ENCODE assay signal across 24 cellular contexts in genomic region chr7:30366606-30367005, GRCh38.
DNase-seq lines count a peak whose midpoint lies in the region; ATAC-seq, FAIRE-seq and TF ChIP-seq lines count a peak whose summit lies in the region.
"Had no signal": no experiment of that assay in that cellular context is flagged by ENCODE, and none has a peak within 500 bp of the region (broad histone marks: within the 10 kb centered on the region; RNA-seq: fewer than 3 reads in every experiment).

No MANE protein-coding gene starts in this region.

- no peak overlapping the region for H2BK15ac ChIP-seq in neuronal stem cell (ENCODE audit: low read length)

- H3K18ac ChIP-seq in neuronal stem cell (ENCODE audit: low read length), result no peak overlapping the region

- H4K20me1 ChIP-seq in endothelial cell of umbilical vein (replicated peaks; ENCODE audit: control insufficient read depth, extremely low read depth, insufficient read depth, low read length), result no peaks in the 10 kb centered on the region

- H3K4me2 ChIP-seq in endothelial cell of umbilical vein (ENCODE audit: insufficient read depth, low read length) (no peak overlapping the region), neuronal stem cell (ENCODE audit: insufficient read depth, low read length, poor library complexity, severe bottlenecking) (no peak overlapping the region)
- H3K4me2 ChIP-seq: hepatocyte, KMS-11 had no signal

- H2BK5ac ChIP-seq in neuronal stem cell (ENCODE audit: low read length), result no peak overlapping the region

- H3K79me1 ChIP-seq in neuronal stem cell (ENCODE audit: low read depth, low read length), result no peaks in the 10 kb centered on the region

- TF ChIP-seq POLR2A in H54 (IDR thresholded peaks at IDR 0.05; ENCODE audit: low read depth, low read length) (no peak), endothelial cell of umbilical vein (IDR thresholded peaks at IDR 0.05; ENCODE audit: low read depth, low read length) (no peak)

- intact Hi-C loops in endothelial cell of umbilical vein (cut with micrococcal nuclease), result no loop called here
- intact Hi-C loops in pancreas (cut with DNase I), result no loop called here

- H3K14ac ChIP-seq in neuronal stem cell (ENCODE audit: low read length), result no peak overlapping the region

- no peak overlapping the region for H3K23ac ChIP-seq in neuronal stem cell (ENCODE audit: low read depth, low read length, poor library complexity)

- H3K4ac ChIP-seq in neuronal stem cell (ENCODE audit: low read length), result no peak overlapping the region

- H3K9ac ChIP-seq in endothelial cell of umbilical vein (replicated peaks; ENCODE audit: extremely low read depth, insufficient read depth, low read length) (peak overlapping the region; percentile 2), neuronal stem cell (ENCODE audit: low read depth, low read length, poor library complexity) (no peak overlapping the region)
- H3K9ac ChIP-seq: KMS-11 had no signal

- peak; percentile 83 for FAIRE-seq in H54 (lab: Jason Lieb, UNC)
- FAIRE-seq in RCC 7860 (lab: Jason Lieb, UNC), result peak; percentile 85
- no peak for FAIRE-seq in endothelial cell of umbilical vein (lab: Jason Lieb, UNC)
- peak; percentile 61 for FAIRE-seq in pancreas (lab: Jason Lieb, UNC)
- FAIRE-seq: HTR-8/SVneo, urothelium cell line had no signal

- H3K36me3 ChIP-seq in endothelial cell of umbilical vein (ENCODE audit: control insufficient read depth in 2 of 2, extremely low read depth in 1 of 2, insufficient read depth in 2 of 2, low read length in 2 of 2) (no peaks in the 10 kb centered on the region), pancreas (no peaks in the 10 kb centered on the region), right atrium auricular region (no peaks in the 10 kb centered on the region), neuronal stem cell (replicated peaks in 1 of 2; ENCODE audit: control insufficient read depth in 2 of 2, insufficient read depth in 2 of 2, low read length in 2 of 2) (peaks cover 0 to 3% of the 10 kb centered on the region in 2 donors)
- H3K36me3 ChIP-seq: HAP-1 had no signal

- H2BK120ac ChIP-seq in neuronal stem cell (ENCODE audit: low read depth, low read length), result no peak overlapping the region

- H4K91ac ChIP-seq in neuronal stem cell (ENCODE audit: low read depth, low read length, poor library complexity), result no peak overlapping the region

- no peak overlapping the region for H4K8ac ChIP-seq in neuronal stem cell (ENCODE audit: low read depth, low read length)

- TF ChIP-seq CTCF in endothelial cell of umbilical vein (IDR thresholded peaks at IDR 0.05; ENCODE audit: extremely low read depth in 1 of 2, insufficient read depth in 1 of 2, low read depth in 1 of 2, low read length in 2 of 2) (no peak), pancreas (IDR thresholded peaks at IDR 0.05) (no peak), right atrium auricular region (IDR thresholded peaks at IDR 0.05) (no peak), GM10248 (IDR thresholded peaks at IDR 0.05; ENCODE audit: control extremely low read depth, extremely low read depth, low read depth, missing control alignments) (no peak)

- BruUV-seq in endothelial cell of umbilical vein (replicated peaks; lab: Mats Ljungman, UMichigan), result no TSS peak

- POLR2A ChIA-PET in endothelial cell of umbilical vein (lab: Charles Lee), result no interaction called here
- POLR2A ChIA-PET in GM10248 (lab: Yijun Ruan, JAX), result no interaction called here

- H2BK12ac ChIP-seq in neuronal stem cell (ENCODE audit: low read length), result no peak overlapping the region

- H3K4me3 ChIP-seq in endothelial cell of umbilical vein (replicated peaks in 1 of 3; ENCODE audit: insufficient read depth in 1 of 3, low read depth in 1 of 3, low read length in 3 of 3) (no peak overlapping the region), pancreas (no peak overlapping the region), right atrium auricular region (no peak overlapping the region), neuronal stem cell (ENCODE audit: low read length in 2 of 2) (no peak overlapping the region)
- H3K4me3 ChIP-seq: HAP-1, hepatocyte, mucosa of descending colon had no signal

- 59 to 61% methylated on average over 2 of the region's 2 CpGs for WGBS in pancreas, 2 donors
- no CpG with 5 or more reads among the region's 2 CpGs for WGBS in neuronal stem cell (ENCODE audit: extremely low coverage in 2 of 2, insufficient read length in 2 of 2, insufficient replicate concordance in 1 of 2), 2 donors

- H2AK5ac ChIP-seq in neuronal stem cell (ENCODE audit: low read depth, low read length), result no peak overlapping the region

- no peaks in the 10 kb centered on the region for H3K79me2 ChIP-seq in endothelial cell of umbilical vein (ENCODE audit: control insufficient read depth, insufficient read depth, low read length)
- H3K79me2 ChIP-seq: hepatocyte had no signal

- no peak overlapping the region for H2AFZ ChIP-seq in endothelial cell of umbilical vein (ENCODE audit: low read depth, low read length)
- no peak overlapping the region for H2AFZ ChIP-seq in neuronal stem cell (ENCODE audit: low read length)
- H2AFZ ChIP-seq: hepatocyte had no signal

- no peak for DNase-seq in H54 (ENCODE audit: insufficient read length, low spot score)
- DNase-seq in RCC 7860 (ENCODE audit: low spot score), result no peak
- peak; percentile 26 for DNase-seq in endothelial cell of umbilical vein (ENCODE audit: low read depth, low spot score)
- DNase-seq in pancreas, result no peak
- no peak for DNase-seq in dedifferentiated amniotic fluid mesenchymal stem cell (ENCODE audit: extremely low spot score)
- DNase-seq in right atrium auricular region (ENCODE audit: low spot score), result no peak
- DNase-seq in GM10248 (ENCODE audit: extremely low spot score), result no peak
- DNase-seq in neuronal stem cell (ENCODE audit: low spot score), result no peak
- DNase-seq: activated B cell treated with CpG ODN at 0.5 μM for 24 hours; activated CD4-positive, alpha-beta memory T cell treated with anti-CD3 and anti-CD28 coated beads for 36 hours; activated gamma-delta T cell; activated T-cell treated with anti-CD3 and anti-CD28 coated beads for 4 hours; foreskin melanocyte; mucosa of descending colon; NCI-H1092; NCI-H2029 treated with DMSO at 0.1 percent for 48 hours; NCI-H446; stimulated activated CD4-positive, alpha-beta T cell treated with anti-CD3 and anti-CD28 coated beads, Interleukin-1b, Interleukin-23, amount 100 ng/mL, for 48 hours had no signal

- CTCF ChIA-PET in endothelial cell of umbilical vein (lab: Charles Lee), result interaction anchor here (0.9 to 1.4 kb wide), 2 partner anchors 10 to 91 kb away, joined by 3 to 4 read pairs; no protein-coding TSS in a partner anchor
- CTCF ChIA-PET in GM10248 (lab: Yijun Ruan, JAX), result no interaction called here

- H3K9me3 ChIP-seq in endothelial cell of umbilical vein (replicated peaks; ENCODE audit: control insufficient read depth, insufficient read depth, low read length) (no peaks in the 10 kb centered on the region), pancreas (no peaks in the 10 kb centered on the region), right atrium auricular region (no peaks in the 10 kb centered on the region), neuronal stem cell (replicated peaks in 1 of 2; ENCODE audit: control insufficient read depth in 2 of 2, insufficient read depth in 1 of 2, low read depth in 1 of 2, low read length in 2 of 2) (no peaks in the 10 kb centered on the region)
- H3K9me3 ChIP-seq: HAP-1, mucosa of descending colon had no signal

- H3K9me1 ChIP-seq in endothelial cell of umbilical vein (replicated peaks; ENCODE audit: control insufficient read depth, extremely low read depth, insufficient read depth, low read length), result no peaks in the 10 kb centered on the region

- H3K27me3 ChIP-seq in endothelial cell of umbilical vein (ENCODE audit: control insufficient read depth in 2 of 2, insufficient read depth in 2 of 2, low read length in 2 of 2) (no peaks in the 10 kb centered on the region), pancreas (no peaks in the 10 kb centered on the region), right atrium auricular region (no peaks in the 10 kb centered on the region), neuronal stem cell (ENCODE audit: control insufficient read depth in 3 of 3, insufficient read depth in 3 of 3, low read depth in 1 of 3, low read length in 3 of 3) (no peaks in the 10 kb centered on the region)
- H3K27me3 ChIP-seq: hepatocyte had no signal

- dilution Hi-C loops in endothelial cell of umbilical vein (cut with MboI; ENCODE audit: extremely low pct_ligation_motif_present, low sequenced_read_pairs), result no loop called here

- ATAC-seq in pancreas, result no peak
- ATAC-seq: mucosa of descending colon; stimulated activated effector memory CD8-positive, alpha-beta T cell treated with anti-CD3 and anti-CD28 coated beads, Interleukin-12 subunit alpha, Interleukin-12 subunit beta, amount 100 ng/mL, for 72 hours had no signal

- H3K4me1 ChIP-seq in endothelial cell of umbilical vein (ENCODE audit: control insufficient read depth, extremely low read depth, insufficient read depth, low read length) (peaks cover 3% of the 10 kb centered on the region), pancreas (no peaks in the 10 kb centered on the region), right atrium auricular region (no peaks in the 10 kb centered on the region), neuronal stem cell (ENCODE audit: control insufficient read depth in 2 of 2, insufficient read depth in 1 of 2, low read depth in 1 of 2, low read length in 2 of 2) (no peaks in the 10 kb centered on the region)

- H3K27ac ChIP-seq in endothelial cell of umbilical vein (ENCODE audit: insufficient read depth, low read depth, low read length) (no peak overlapping the region), pancreas (no peak overlapping the region), right atrium auricular region (no peak overlapping the region), neuronal stem cell (replicated peaks; ENCODE audit: low read length) (no peak overlapping the region)
- H3K27ac ChIP-seq: hepatocyte, KMS-11 had no signal

TF ChIP-seq in endothelial cell of umbilical vein, 7 proteins besides CTCF, POLR2A, EP300 and RAD21:
- TF ChIP-seq JUN (IDR thresholded peaks at IDR 0.05; ENCODE audit: borderline replicate concordance, insufficient read depth, insufficient read length, low read depth), result no peak
- TF ChIP-seq FOS (IDR thresholded peaks at IDR 0.05; ENCODE audit: borderline replicate concordance, insufficient read depth, low read length), result peak; percentile 44
- TF ChIP-seq EZH2 (IDR thresholded peaks at IDR 0.05; ENCODE audit: borderline replicate concordance, low read depth, low read length, severe bottlenecking), result no peak
TF ChIP-seq in endothelial cell of umbilical vein: peak in this region for 1.
